9 cellular contexts compared by ENCODE assay signal in the genomic region with DNA sequence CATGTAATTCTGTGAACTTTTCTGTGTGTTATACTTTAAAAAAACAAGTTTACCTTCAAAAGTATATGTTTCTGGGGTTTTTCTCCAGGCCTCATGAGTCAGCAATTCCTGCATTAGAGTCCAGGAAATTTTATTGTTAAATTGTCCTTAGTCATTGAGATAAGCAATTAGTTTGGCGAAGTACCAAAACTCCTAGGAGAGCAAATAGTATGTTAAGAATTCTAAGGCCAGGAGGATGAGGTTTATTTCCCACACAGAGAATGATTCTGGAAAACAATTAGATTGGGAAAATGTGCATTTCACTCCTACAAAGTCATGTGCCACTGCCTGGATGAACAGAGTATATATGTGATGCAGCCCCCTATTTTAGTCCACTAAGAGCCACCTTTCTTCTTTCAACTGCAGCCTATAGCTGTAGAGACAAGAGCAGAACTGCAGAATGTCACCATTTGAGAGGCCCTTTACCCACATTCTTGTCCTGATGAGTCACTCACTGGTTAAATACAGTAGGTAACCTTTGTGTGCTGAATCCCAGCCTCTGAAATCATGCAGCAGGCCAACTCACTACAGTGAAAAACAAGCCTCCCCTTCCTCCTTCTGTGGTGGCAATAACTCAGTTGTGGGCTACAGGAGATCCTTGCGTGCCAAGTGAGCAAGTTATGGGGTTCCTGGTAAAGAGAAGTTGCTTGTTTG.
DNase-seq lines count a peak whose midpoint lies in the region; ATAC-seq, FAIRE-seq and TF ChIP-seq lines count a peak whose summit lies in the region.
"Had no signal": no experiment of that assay in that cellular context is flagged by ENCODE, and none has a peak within 500 bp of the region (broad histone marks: within the 10 kb centered on the region; RNA-seq: fewer than 3 reads in every experiment).

No MANE protein-coding gene starts in this region.

- ATAC-seq in activated T-helper 17 cell treated with anti-CD3 and anti-CD28 coated beads, Interleukin-2, amount 50 U/mL, for 72 hours (replicated peaks): peak; percentile 78

- H3K27me3 ChIP-seq in A673 (replicated peaks; ENCODE audit: insufficient read depth, low read depth, low read length, poor library complexity): peaks cover 22% of the 10 kb centered on the region

- TF ChIP-seq CTCF in A673 (conservative IDR thresholded peaks at IDR 0.05; ENCODE audit: low read depth, low read length): no peak

- H3K9me3 Mint-ChIP-seq in activated T-helper 17 cell treated with anti-CD3 and anti-CD28 coated beads, Interleukin-2, amount 50 U/mL, for 72 hours: no peaks in the 10 kb centered on the region

- peak; percentile 53 for DNase-seq in A673 (ENCODE audit: low spot score)
- DNase-seq in HT-29 (ENCODE audit: low spot score): peak; percentile 97
- no peak for DNase-seq in AML-193 (lab: John Stamatoyannopoulos, UW)
- DNase-seq in OCI-M2 (lab: John Stamatoyannopoulos, UW; ENCODE audit: unreplicated experiment): no peak
- no peak for DNase-seq in NCI-H187 (lab: John Stamatoyannopoulos, UW)
- no peak for DNase-seq in activated naive CD4-positive, alpha-beta T cell (lab: John Stamatoyannopoulos, UW)

- peaks cover 20% of the 10 kb centered on the region for H3K27me3 Mint-ChIP-seq in activated T-helper 17 cell treated with anti-CD3 and anti-CD28 coated beads, Interleukin-2, amount 50 U/mL, for 72 hours

- peak; percentile 93 for FAIRE-seq in islet of Langerhans (lab: Jason Lieb, UNC)
- FAIRE-seq: GM18507 had no signal

- H3K27ac Mint-ChIP-seq in activated T-helper 17 cell treated with anti-CD3 and anti-CD28 coated beads, Interleukin-2, amount 50 U/mL, for 72 hours: no peak overlapping the region

- POLR2A ChIA-PET in A673 (lab: Charles Lee; ENCODE audit: low non-redundant PET): no interaction called here

- H3K36me3 Mint-ChIP-seq in activated T-helper 17 cell treated with anti-CD3 and anti-CD28 coated beads, Interleukin-2, amount 50 U/mL, for 72 hours (ENCODE audit: low read depth): no peaks in the 10 kb centered on the region

- CTCF ChIA-PET in A673 (lab: Charles Lee): no interaction called here

- H3K9me3 ChIP-seq in A673 (ENCODE audit: low read depth, low read length, poor library complexity, severe bottlenecking): no peaks in the 10 kb centered on the region

- H3K4me3 ChIP-seq in A673 (ENCODE audit: low read depth, low read length, poor library complexity, severe bottlenecking): no peak overlapping the region

- H3K36me3 ChIP-seq in A673 (ENCODE audit: insufficient read depth, low read length, poor library complexity, severe bottlenecking): no peaks in the 10 kb centered on the region

- H3K4me3 Mint-ChIP-seq in activated T-helper 17 cell treated with anti-CD3 and anti-CD28 coated beads, Interleukin-2, amount 50 U/mL, for 72 hours: no peak overlapping the region

- no TSS peak for BruUV-seq in A673 (replicated peaks; lab: Mats Ljungman, UMichigan)

- intact Hi-C loops in A673 (cut with micrococcal nuclease; ENCODE audit: unreplicated experiment): loop anchor here (5.0 kb wide), 1 partner anchor 454 kb away; a partner anchor contains a TSS

- H3K4me1 Mint-ChIP-seq in activated T-helper 17 cell treated with anti-CD3 and anti-CD28 coated beads, Interleukin-2, amount 50 U/mL, for 72 hours: peaks cover 4% of the 10 kb centered on the region

- H3K27ac ChIP-seq in A673 (ENCODE audit: low read depth, low read length, poor library complexity, severe bottlenecking): no peak overlapping the region

- H3K4me1 ChIP-seq in A673 (ENCODE audit: insufficient read depth, low read length, poor library complexity, severe bottlenecking): no peaks in the 10 kb centered on the region

Comparison
In these comparisons a context has a peak if more than half of its experiments do, and no peak if none do; other contexts are left out.
1. DNase-seq: peak in A673 (single experiment) and HT-29 (single experiment); none in AML-193 (0 of 2), OCI-M2 (single experiment), NCI-H187 (0 of 2) and activated naive CD4-positive, alpha-beta T cell (0 of 4).